2 cellular contexts compared by ENCODE assay signal in the genomic region with DNA sequence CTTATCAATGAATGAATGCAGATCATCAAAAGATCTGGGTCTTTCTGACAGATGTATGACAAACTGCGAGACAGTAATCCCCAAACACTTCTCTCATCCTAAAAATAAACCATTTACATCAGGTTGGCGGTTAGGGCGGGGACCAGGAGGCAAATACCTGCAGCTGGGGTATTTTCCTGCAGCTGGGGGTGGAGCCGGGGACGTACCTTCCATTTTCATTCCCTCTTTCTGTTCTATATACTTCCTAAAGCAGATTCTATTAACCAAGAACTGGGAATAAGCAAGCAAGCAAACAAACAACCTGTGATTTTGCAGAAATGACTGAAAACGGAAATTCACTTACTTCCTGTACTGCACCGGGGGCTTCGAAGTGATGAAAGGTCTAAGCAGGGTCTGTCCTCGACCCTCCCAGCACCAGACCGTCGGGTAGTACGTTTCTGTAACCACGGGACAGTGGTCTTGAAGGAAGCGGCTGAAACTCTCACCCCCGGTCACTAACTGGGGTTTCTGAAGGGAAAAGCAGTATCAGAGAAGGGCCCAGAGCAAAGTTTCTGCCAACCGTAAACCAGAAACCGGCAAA.
TF ChIP-seq lines count a peak whose summit lies in the region.

No MANE protein-coding gene starts in this region.

TF ChIP-seq in IMR-90, 13 proteins besides CTCF, POLR2A, EP300 and RAD21 (continued from another document):
- TF ChIP-seq RCOR1 (IDR thresholded peaks at IDR 0.05; ENCODE audit: insufficient replicate concordance, low read length) (no peak), MXI1 (IDR thresholded peaks at IDR 0.05; ENCODE audit: borderline replicate concordance, low read depth, low read length) (no peak), ELK1 (IDR thresholded peaks at IDR 0.05; ENCODE audit: borderline replicate concordance, low read depth, low read length) (no peak), NFE2L2 (IDR thresholded peaks at IDR 0.05; ENCODE audit: low read depth, low read length) (no peak), RFX5 (IDR thresholded peaks at IDR 0.05; ENCODE audit: low read depth, low read length) (no peak)

TF ChIP-seq in WTC11, 78 proteins besides CTCF, POLR2A, EP300 and RAD21 (continued from another document):
- no peak for TF ChIP-seq TCF7 (CRISPR knock-in tag; IDR thresholded peaks at IDR 0.05; ENCODE audit: low read depth)
- no peak for TF ChIP-seq ZNF263 (CRISPR knock-in tag; IDR thresholded peaks at IDR 0.05; ENCODE audit: low read depth)
- TF ChIP-seq ESRRA (CRISPR knock-in tag; IDR thresholded peaks at IDR 0.05; ENCODE audit: borderline replicate concordance): no peak
- TF ChIP-seq ELF4 (CRISPR knock-in tag; IDR thresholded peaks at IDR 0.05; ENCODE audit: low read depth): no peak
- TF ChIP-seq ZNF416 (CRISPR knock-in tag; IDR thresholded peaks at IDR 0.05): no peak
- no peak for TF ChIP-seq PRRX2 (CRISPR knock-in tag; IDR thresholded peaks at IDR 0.05)
- TF ChIP-seq NFYB (CRISPR knock-in tag; conservative IDR thresholded peaks at IDR 0.05; ENCODE audit: low read depth): no peak
- TF ChIP-seq STAT6 (CRISPR knock-in tag; conservative IDR thresholded peaks at IDR 0.05; ENCODE audit: low read depth): no peak
- TF ChIP-seq, protein P1, sequence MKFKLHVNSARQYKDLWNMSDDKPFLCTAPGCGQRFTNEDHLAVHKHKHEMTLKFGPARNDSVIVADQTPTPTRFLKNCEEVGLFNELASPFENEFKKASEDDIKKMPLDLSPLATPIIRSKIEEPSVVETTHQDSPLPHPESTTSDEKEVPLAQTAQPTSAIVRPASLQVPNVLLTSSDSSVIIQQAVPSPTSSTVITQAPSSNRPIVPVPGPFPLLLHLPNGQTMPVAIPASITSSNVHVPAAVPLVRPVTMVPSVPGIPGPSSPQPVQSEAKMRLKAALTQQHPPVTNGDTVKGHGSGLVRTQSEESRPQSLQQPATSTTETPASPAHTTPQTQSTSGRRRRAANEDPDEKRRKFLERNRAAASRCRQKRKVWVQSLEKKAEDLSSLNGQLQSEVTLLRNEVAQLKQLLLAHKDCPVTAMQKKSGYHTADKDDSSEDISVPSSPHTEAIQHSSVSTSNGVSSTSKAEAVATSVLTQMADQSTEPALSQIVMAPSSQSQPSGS (CRISPR knock-in tag; IDR thresholded peaks at IDR 0.05; ENCODE audit: borderline replicate concordance, low read depth): no peak
- TF ChIP-seq, protein P2, sequence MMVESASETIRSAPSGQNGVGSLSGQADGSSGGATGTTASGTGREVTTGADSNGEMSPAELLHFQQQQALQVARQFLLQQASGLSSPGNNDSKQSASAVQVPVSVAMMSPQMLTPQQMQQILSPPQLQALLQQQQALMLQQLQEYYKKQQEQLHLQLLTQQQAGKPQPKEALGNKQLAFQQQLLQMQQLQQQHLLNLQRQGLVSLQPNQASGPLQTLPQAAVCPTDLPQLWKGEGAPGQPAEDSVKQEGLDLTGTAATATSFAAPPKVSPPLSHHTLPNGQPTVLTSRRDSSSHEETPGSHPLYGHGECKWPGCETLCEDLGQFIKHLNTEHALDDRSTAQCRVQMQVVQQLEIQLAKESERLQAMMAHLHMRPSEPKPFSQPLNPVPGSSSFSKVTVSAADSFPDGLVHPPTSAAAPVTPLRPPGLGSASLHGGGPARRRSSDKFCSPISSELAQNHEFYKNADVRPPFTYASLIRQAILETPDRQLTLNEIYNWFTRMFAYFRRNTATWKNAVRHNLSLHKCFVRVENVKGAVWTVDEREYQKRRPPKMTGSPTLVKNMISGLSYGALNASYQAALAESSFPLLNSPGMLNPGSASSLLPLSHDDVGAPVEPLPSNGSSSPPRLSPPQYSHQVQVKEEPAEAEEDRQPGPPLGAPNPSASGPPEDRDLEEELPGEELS (CRISPR knock-in tag; IDR thresholded peaks at IDR 0.05): no peak
TF ChIP-seq in WTC11: peak in this region for 0.
